In genomic region chr7:45021604-45022296, GRCh38 we compare ENCODE assay signal across 8 cellular contexts. TPM values are rescaled to one million over a fixed set of nuclear protein-coding genes. Genes with fewer than 3 reads are reported as not detected.
A peak's percentile ranks its signal among the peaks of the same experiment; 100 is the strongest.
DNase-seq lines count a peak whose midpoint lies in the region; ATAC-seq and TF ChIP-seq lines count a peak whose summit lies in the region.

No MANE protein-coding gene starts in this region.

- H3K27me3 ChIP-seq in osteoblast (ENCODE audit: insufficient read depth, low read length) (no peaks in the 10 kb centered on the region), stomach (no peaks in the 10 kb centered on the region)

- H3K36me3 ChIP-seq in osteoblast (ENCODE audit: insufficient read depth, low read length) (peaks cover 8% of the 10 kb centered on the region), stomach (peaks cover 0 to 9% (median 4%) of the 10 kb centered on the region in 4 donors)

- no peak for TF ChIP-seq EP300 in stomach (IDR thresholded peaks at IDR 0.05)

- H2AFZ ChIP-seq in osteoblast (ENCODE audit: low read length) = no peak overlapping the region

- peak overlapping the region; percentile 85 for H3K27ac Mint-ChIP-seq in activated T-cell treated with anti-CD3 and anti-CD28 coated beads, Interleukin-2, amount 50 U/mL, for 24 hours
- H3K27ac Mint-ChIP-seq in activated T-helper 17 cell treated with anti-CD3 and anti-CD28 coated beads, Interleukin-2, amount 50 U/mL, for 72 hours = peak overlapping the region; percentile 83

- no peaks in the 10 kb centered on the region for H3K27me3 Mint-ChIP-seq in activated T-cell treated with anti-CD3 and anti-CD28 coated beads, Interleukin-2, amount 50 U/mL, for 24 hours
- no peaks in the 10 kb centered on the region for H3K27me3 Mint-ChIP-seq in activated T-helper 17 cell treated with anti-CD3 and anti-CD28 coated beads, Interleukin-2, amount 50 U/mL, for 72 hours

- H3K9me3 ChIP-seq in osteoblast (ENCODE audit: low read depth, low read length) (no peaks in the 10 kb centered on the region), stomach (no peaks in the 10 kb centered on the region)

- H3K79me2 ChIP-seq in osteoblast (ENCODE audit: insufficient read depth, low read length) = peaks cover 71% of the 10 kb centered on the region

- no peak overlapping the region for H3K4me2 ChIP-seq in osteoblast (ENCODE audit: insufficient read depth, low read length)

- H3K36me3 Mint-ChIP-seq in activated T-cell treated with anti-CD3 and anti-CD28 coated beads, Interleukin-2, amount 50 U/mL, for 24 hours (ENCODE audit: low read depth) = peaks cover 50% of the 10 kb centered on the region
- H3K36me3 Mint-ChIP-seq in activated T-helper 17 cell treated with anti-CD3 and anti-CD28 coated beads, Interleukin-2, amount 50 U/mL, for 72 hours (ENCODE audit: low read depth) = peaks cover 61% of the 10 kb centered on the region

- H3K4me1 Mint-ChIP-seq in activated T-cell treated with anti-CD3 and anti-CD28 coated beads, Interleukin-2, amount 50 U/mL, for 24 hours (ENCODE audit: low read depth) = peaks cover 55% of the 10 kb centered on the region
- H3K4me1 Mint-ChIP-seq in activated T-helper 17 cell treated with anti-CD3 and anti-CD28 coated beads, Interleukin-2, amount 50 U/mL, for 72 hours = peaks cover 40% of the 10 kb centered on the region

- WGBS in stomach, 5 donors = 78 to 91% (median 86%) methylated on average over 3 of the region's 3 CpGs

- no peaks in the 10 kb centered on the region for H3K9me3 Mint-ChIP-seq in activated T-cell treated with anti-CD3 and anti-CD28 coated beads, Interleukin-2, amount 50 U/mL, for 24 hours
- no peaks in the 10 kb centered on the region for H3K9me3 Mint-ChIP-seq in activated T-helper 17 cell treated with anti-CD3 and anti-CD28 coated beads, Interleukin-2, amount 50 U/mL, for 72 hours

- peaks cover 2% of the 10 kb centered on the region for H3K4me1 ChIP-seq in osteoblast (ENCODE audit: insufficient read depth, low read length)
- H3K4me1 ChIP-seq in stomach = peaks cover 0 to 8% (median 2%) of the 10 kb centered on the region in 4 donors

- intact Hi-C loops in cardiac septum (cut with DNase I) (no loop called here), stomach (cut with DNase I; ENCODE audit: low total_unique reads) (no loop called here)

- H3K4me3 ChIP-seq in osteoblast (ENCODE audit: insufficient read depth, low read length) (no peak overlapping the region), stomach (no peak overlapping the region)

- peaks cover 22% of the 10 kb centered on the region for H4K20me1 ChIP-seq in osteoblast (ENCODE audit: insufficient read depth, low read length)

- TF ChIP-seq CTCF in osteoblast (IDR thresholded peaks at IDR 0.05; ENCODE audit: extremely low read depth, low read depth, low read length) (no peak), stomach (IDR thresholded peaks at IDR 0.05) (no peak)

- no peak for TF ChIP-seq POLR2A in stomach (IDR thresholded peaks at IDR 0.05)

- peak; percentile 66 for ATAC-seq in HG03342 (IDR thresholded peaks at IDR 0.05; ENCODE audit: unreplicated experiment)
- ATAC-seq in activated T-helper 17 cell treated with anti-CD3 and anti-CD28 coated beads, Interleukin-2, amount 50 U/mL, for 72 hours (replicated peaks) = peak; percentile 85

- H3K27ac ChIP-seq in osteoblast (ENCODE audit: low read depth, low read length) (peak overlapping the region; percentile 37), stomach (no peak overlapping the region)

- DNase-seq in activated T-cell treated with anti-CD3 and anti-CD28 coated beads, Interleukin-2, amount 50 U/mL, for 24 hours = no peak
- DNase-seq in activated T-cell treated with anti-CD3 and anti-CD28 coated beads, Interleukin-2, amount 50 U/mL, for 1 hour = no peak
- DNase-seq in osteoblast (ENCODE audit: insufficient read length, low spot score, missing footprints) (peak; percentile 55), cardiac septum (ENCODE audit: low spot score) (no peak), stomach (no peak), inferior parietal cortex (ENCODE audit: extremely low spot score) (no peak)

- peak overlapping the region; percentile 28 for H3K4me3 Mint-ChIP-seq in activated T-cell treated with anti-CD3 and anti-CD28 coated beads, Interleukin-2, amount 50 U/mL, for 24 hours
- peak overlapping the region; percentile 65 for H3K4me3 Mint-ChIP-seq in activated T-helper 17 cell treated with anti-CD3 and anti-CD28 coated beads, Interleukin-2, amount 50 U/mL, for 72 hours

RNA-seq across cellular contexts. Expression of gene CCM2, which starts 21.7 kb away (rescaled TPM):
- total RNA-seq in activated T-helper 17 cell treated with anti-CD3 and anti-CD28 coated beads, Interleukin-2, amount 50 U/mL, for 72 hours = 10 to 100 TPM; 69.8 to 79.3 TPM
- total RNA-seq in osteoblast = 41.8 and 42.3 TPM in 2 replicates
- total RNA-seq in cardiac septum = 35.3 TPM
- total RNA-seq in stomach = 10 to 100 TPM in 4 of 5 donors, 1 to 10 TPM in 1; 1.8 to 31.7 (median 17.2) TPM
- polyA plus RNA-seq in stomach = 10 to 100 TPM; 33.1 to 39.0 (median 38.7) TPM

RNA-seq across cellular contexts. Expression of gene MYO1G, which starts 42.9 kb away (rescaled TPM):
- total RNA-seq in activated T-helper 17 cell treated with anti-CD3 and anti-CD28 coated beads, Interleukin-2, amount 50 U/mL, for 72 hours = 100 to 1,000 TPM; 316 to 649 TPM
- total RNA-seq in osteoblast (0.29 and 0.36 TPM in 2 replicates), cardiac septum (2.4 TPM), stomach (10 to 100 TPM in 1 of 5 donors, 1 to 10 TPM in 4; 1.7 to 16.7 (median 4.0) TPM)
- 1 to 10 TPM; 2.0 to 3.4 (median 3.2) TPM for polyA plus RNA-seq in stomach

Comparison
In these comparisons a context has a peak if more than half of its experiments do, and no peak if none do; other contexts are left out.
1. RNA of gene MYO1G, which starts 42.9 kb away (total RNA-seq): 316 to 649 TPM in activated T-helper 17 cell treated with anti-CD3 and anti-CD28 coated beads, Interleukin-2, amount 50 U/mL, for 72 hours; 1.7 to 16.7 TPM in stomach, 2.4 TPM in cardiac septum (single experiment) and 0.29 to 0.36 TPM in osteoblast; every median in the first group is over 10 times any median in the second.